In the genomic region with DNA sequence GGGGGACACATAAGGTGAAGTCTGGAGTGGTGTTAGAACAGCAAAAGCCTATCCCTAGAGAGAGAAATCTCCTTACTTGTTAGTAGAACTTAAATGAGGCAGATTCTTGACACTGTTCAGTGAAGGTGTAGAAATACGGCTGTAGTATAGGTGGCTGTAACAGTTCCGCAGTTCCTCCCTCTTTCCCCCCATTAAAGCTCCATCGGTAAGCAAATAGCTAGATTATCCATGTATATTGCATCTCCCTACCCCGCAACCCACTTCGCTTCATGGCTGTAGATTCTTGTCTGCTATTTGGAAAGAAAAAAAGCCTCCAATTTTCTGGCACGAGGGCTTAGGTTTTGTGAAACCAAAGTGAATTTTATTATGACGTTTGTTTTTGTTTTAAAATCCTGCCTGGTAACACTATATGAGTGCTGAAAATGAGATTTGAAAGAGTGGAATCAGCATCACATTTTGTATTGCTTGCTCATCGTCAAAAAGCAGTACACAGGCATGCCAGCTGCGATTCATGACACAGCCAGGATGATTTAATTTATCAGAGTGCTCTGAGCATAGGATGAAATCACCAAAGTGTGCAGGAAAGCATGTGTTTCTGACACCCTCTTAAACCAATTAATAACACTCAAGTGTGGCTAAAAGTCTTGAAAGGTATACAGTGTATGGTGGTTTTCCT, we compare ENCODE assay signal across 8 cellular contexts. TPM values are rescaled to one million over a fixed set of nuclear protein-coding genes. Genes with fewer than 3 reads are reported as not detected.
DNase-seq lines count a peak whose midpoint lies in the region; ATAC-seq, FAIRE-seq and TF ChIP-seq lines count a peak whose summit lies in the region.

No MANE protein-coding gene starts in this region.

- H3K4me1 ChIP-seq in DND-41 (ENCODE audit: insufficient read depth, low read length), result peaks cover 21% of the 10 kb centered on the region

- FAIRE-seq in HTR-8/SVneo (lab: Jason Lieb, UNC), result no peak

- H3K4me3 ChIP-seq in DND-41 (ENCODE audit: low read depth in 1 of 2, low read length in 2 of 2), result no peak overlapping the region

- peaks cover 15 to 16% of the 10 kb centered on the region in 2 donors for H3K4me1 Mint-ChIP-seq in natural killer cell

- no peaks in the 10 kb centered on the region for H4K20me1 ChIP-seq in DND-41 (ENCODE audit: insufficient read depth, low read length)

- H3K9me3 ChIP-seq in DND-41 (ENCODE audit: insufficient read depth, low read length, severe bottlenecking), result no peaks in the 10 kb centered on the region

- no peak overlapping the region for H3K9ac ChIP-seq in DND-41 (ENCODE audit: low read depth, low read length)

- no peak for TF ChIP-seq CTCF in DND-41 (IDR thresholded peaks at IDR 0.05; ENCODE audit: borderline replicate concordance, extremely low read depth, low read length, poor library complexity, severe bottlenecking)
- TF ChIP-seq CTCF in natural killer cell (IDR thresholded peaks at IDR 0.05), result no peak

- H3K36me3 Mint-ChIP-seq in natural killer cell, result no peaks in the 10 kb centered on the region

- DNase-seq in DND-41 (no peak), NCI-H2171 treated with DMSO at 0.1 percent for 48 hours (lab: John Stamatoyannopoulos, UW) (peak; percentile 59), dedifferentiated amniotic fluid mesenchymal stem cell (ENCODE audit: extremely low spot score) (peak; percentile 82), natural killer cell (no peak), HTR-8/SVneo (ENCODE audit: insufficient read length, low spot score) (no peak), NCI-H2196 (lab: John Stamatoyannopoulos, UW; ENCODE audit: unreplicated experiment) (no peak), NOMO-1 (lab: John Stamatoyannopoulos, UW; ENCODE audit: unreplicated experiment in 2 of 2) (no peak)
- DNase-seq in activated naive CD4-positive, alpha-beta T cell (lab: John Stamatoyannopoulos, UW), result no peak

- H3K27ac ChIP-seq in DND-41 (ENCODE audit: low read length), result no peak overlapping the region

- ATAC-seq in DND-41 (ENCODE audit: insufficient read depth, low read depth) (no peak), natural killer cell (peak in 2 of 3 donors; percentile 30 to 38)

- no peaks in the 10 kb centered on the region for H3K36me3 ChIP-seq in DND-41 (ENCODE audit: insufficient read depth, low read length)

- H2AFZ ChIP-seq in DND-41 (ENCODE audit: low read depth, low read length), result no peak overlapping the region

- H3K27me3 ChIP-seq in DND-41 (ENCODE audit: insufficient read depth, low read length, poor library complexity), result no peaks in the 10 kb centered on the region

- H3K79me2 ChIP-seq in DND-41 (ENCODE audit: insufficient read depth, low read length), result no peaks in the 10 kb centered on the region

- peaks cover 0 to 3% of the 10 kb centered on the region in 2 donors for H3K9me3 Mint-ChIP-seq in natural killer cell

- peak overlapping the region; percentile 32; the same call in 1 of the 2 replicates for H3K4me2 ChIP-seq in DND-41 (ENCODE audit: insufficient read depth, low read length)

- no peak overlapping the region for H3K27ac Mint-ChIP-seq in natural killer cell

- intact Hi-C loops in natural killer cell (cut with micrococcal nuclease), result no loop called here

- H3K27me3 Mint-ChIP-seq in natural killer cell (ENCODE audit: low read depth in 2 of 2), result peaks cover 30 to 56% of the 10 kb centered on the region in 2 donors

- peak overlapping the region; percentile 65 for H3K4me3 Mint-ChIP-seq in natural killer cell

RNA-seq across cellular contexts. Expression of gene FAM171B, which starts 1.4 kb away (rescaled TPM):
- 1 to 10 TPM in 2 of 3 donors, under 1 TPM in 1; 0.26 to 1.3 (median 1.3) TPM for total RNA-seq in natural killer cell

Comparison
In these comparisons a context has a peak if more than half of its experiments do, and no peak if none do; other contexts are left out.
1. DNase-seq: peak in NCI-H2171 treated with DMSO at 0.1 percent for 48 hours (single experiment) and dedifferentiated amniotic fluid mesenchymal stem cell (single experiment); none in DND-41 (single experiment), natural killer cell (single experiment), HTR-8/SVneo (single experiment), NCI-H2196 (single experiment), NOMO-1 (0 of 2) and activated naive CD4-positive, alpha-beta T cell (0 of 4).